8 cellular contexts compared by ENCODE assay signal in the genomic region with DNA sequence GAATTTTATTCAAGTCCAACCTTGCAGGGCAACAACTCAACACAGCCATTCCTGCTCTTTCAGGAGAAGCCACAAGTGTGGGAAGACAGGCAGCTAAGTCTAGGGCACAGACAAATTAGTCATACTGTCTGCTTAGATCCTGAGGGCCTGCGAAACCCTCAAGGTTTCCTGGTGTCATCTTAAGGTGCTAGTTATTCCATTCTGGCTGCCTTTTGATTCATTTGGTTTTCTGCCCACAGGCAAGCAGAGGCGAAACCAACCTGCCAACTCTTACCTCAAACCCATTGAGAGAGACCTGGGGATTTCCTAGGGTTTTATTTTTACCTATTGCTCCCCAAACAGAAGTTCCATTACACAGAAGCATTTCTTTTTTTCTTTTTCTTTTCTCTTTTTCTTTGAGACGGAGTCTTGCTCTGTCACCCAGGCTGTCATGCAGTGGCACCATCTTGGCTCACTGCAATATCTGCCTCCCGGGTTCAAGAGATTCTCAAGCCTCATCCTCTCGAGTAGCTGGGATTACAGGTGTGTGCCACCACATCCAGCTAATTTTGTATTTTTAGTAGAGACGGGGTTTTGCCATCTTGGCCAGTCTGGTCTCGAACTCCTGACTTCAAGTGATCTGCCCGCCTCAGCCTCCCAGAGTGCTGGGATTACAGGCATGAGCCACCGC. TPM values are rescaled to one million over a fixed set of nuclear protein-coding genes. Genes with fewer than 3 reads are reported as not detected.
DNase-seq lines count a peak whose midpoint lies in the region; ATAC-seq and TF ChIP-seq lines count a peak whose summit lies in the region.

No MANE protein-coding gene starts in this region.

- TF ChIP-seq POLR2A in transverse colon (IDR thresholded peaks at IDR 0.05) (no peak), gastroesophageal sphincter (IDR thresholded peaks at IDR 0.05) (no peak)

- H3K9me3 ChIP-seq in transverse colon (no peaks in the 10 kb centered on the region), gastroesophageal sphincter (no peaks in the 10 kb centered on the region), A673 (ENCODE audit: low read depth, low read length, poor library complexity, severe bottlenecking) (no peaks in the 10 kb centered on the region)

- TF ChIP-seq EP300 in transverse colon (IDR thresholded peaks at IDR 0.05; ENCODE audit: low read depth) = no peak
- TF ChIP-seq EP300 in gastroesophageal sphincter (IDR thresholded peaks at IDR 0.05) = no peak

- TF ChIP-seq CTCF in fibroblast of mammary gland (conservative IDR thresholded peaks at IDR 0.05; ENCODE audit: control insufficient read depth, insufficient read depth, low read depth, low read length) = no peak
- no peak for TF ChIP-seq CTCF in transverse colon (IDR thresholded peaks at IDR 0.05)
- no peak for TF ChIP-seq CTCF in gastroesophageal sphincter (IDR thresholded peaks at IDR 0.05)
- no peak for TF ChIP-seq CTCF in A673 (conservative IDR thresholded peaks at IDR 0.05; ENCODE audit: low read depth, low read length)

- CTCF ChIA-PET in A673 (lab: Charles Lee) = no interaction called here

- intact Hi-C loops in transverse colon (cut with DNase I; ENCODE audit: low total_unique reads) (no loop called here), A673 (cut with micrococcal nuclease; ENCODE audit: unreplicated experiment) (no loop called here)

- H3K27ac ChIP-seq in transverse colon (no peak overlapping the region), gastroesophageal sphincter (no peak overlapping the region), A673 (ENCODE audit: low read depth, low read length, poor library complexity, severe bottlenecking) (no peak overlapping the region)

- no TSS peak for BruUV-seq in A673 (replicated peaks; lab: Mats Ljungman, UMichigan)

- 82 to 100% methylated on average over 1 to 9 of the region's 9 CpGs for WGBS in transverse colon (ENCODE audit: low coverage in 1 of 2), 2 donors
- 86 to 100% methylated on average over 1 to 5 of the region's 9 CpGs for WGBS in gastroesophageal sphincter (ENCODE audit: low coverage in 1 of 2), 2 donors

- in situ Hi-C loops in transverse colon (cut with MboI; ENCODE audit: low pct_ligation_motif_present in 1 of 4, low pct_unique_long_range_greater_than_20kb in 1 of 4, low sequenced_read_pairs in 3 of 4) = loop anchor here in 1 of 4 donors (25.0 kb wide), 1 partner anchor 351 kb away; no protein-coding TSS in a partner anchor

- POLR2A ChIA-PET in A673 (lab: Charles Lee; ENCODE audit: low non-redundant PET) = no interaction called here

- H3K36me3 ChIP-seq in transverse colon (no peaks in the 10 kb centered on the region), gastroesophageal sphincter (no peaks in the 10 kb centered on the region), A673 (ENCODE audit: insufficient read depth, low read length, poor library complexity, severe bottlenecking) (no peaks in the 10 kb centered on the region)

- DNase-seq in T-helper 2 cell (peak in 3 of 5 experiments; percentile 2 to 68 (median 46)), fibroblast of mammary gland (ENCODE audit: low read depth) (peak; percentile 43), transverse colon (no peak), D341Med (ENCODE audit: low spot score) (no peak), A673 (ENCODE audit: low spot score) (no peak)

- H3K4me3 ChIP-seq in fibroblast of mammary gland (ENCODE audit: control insufficient read depth, low read depth, low read length) (no peak overlapping the region), transverse colon (no peak overlapping the region), gastroesophageal sphincter (no peak overlapping the region), A673 (ENCODE audit: low read depth, low read length, poor library complexity, severe bottlenecking) (no peak overlapping the region)

- peak; percentile 79 for ATAC-seq in GM18517 (IDR thresholded peaks at IDR 0.05; ENCODE audit: unreplicated experiment)
- ATAC-seq in HG02840 (IDR thresholded peaks at IDR 0.05; ENCODE audit: low FRiP score, unreplicated experiment) = peak; percentile 56
- ATAC-seq in gastroesophageal sphincter = no peak

- H3K4me1 ChIP-seq in transverse colon (peaks cover 0 to 24% (median 8%) of the 10 kb centered on the region in 4 donors), gastroesophageal sphincter (peaks cover 0 to 9% (median 2%) of the 10 kb centered on the region in 3 donors), A673 (ENCODE audit: insufficient read depth, low read length, poor library complexity, severe bottlenecking) (peaks cover 63% of the 10 kb centered on the region)

- H3K27me3 ChIP-seq in transverse colon (no peaks in the 10 kb centered on the region), gastroesophageal sphincter (no peaks in the 10 kb centered on the region), A673 (replicated peaks; ENCODE audit: insufficient read depth, low read depth, low read length, poor library complexity) (no peaks in the 10 kb centered on the region)

RNA-seq across cellular contexts. Expression of gene SCYGR1, which starts 23.7 kb away (rescaled TPM):
- total RNA-seq in transverse colon = not detected
- not detected for total RNA-seq in gastroesophageal sphincter
- not detected in 2 replicates for total RNA-seq in A673 (2021)

RNA-seq across cellular contexts. Expression of gene TM4SF20, which starts 32.3 kb away (rescaled TPM):
- total RNA-seq in transverse colon (10 to 100 TPM in 1 of 4 donors, 1 to 10 TPM in 1, under 1 TPM in 2; 0.40 to 10.2 (median 1.1) TPM), gastroesophageal sphincter (not detected), A673 (2021) (not detected in 2 replicates)

Comparison
In these comparisons a context has a peak if more than half of its experiments do, and no peak if none do; other contexts are left out.
1. DNase-seq: peak in T-helper 2 cell (3 of 5) and fibroblast of mammary gland (single experiment); none in transverse colon (single experiment), D341Med (single experiment) and A673 (single experiment).